8 cellular contexts compared by ENCODE assay signal in genomic region chr7:6271091-6271658, GRCh38. TPM values are rescaled to one million over a fixed set of nuclear protein-coding genes. Genes with fewer than 3 reads are reported as not detected.
DNase-seq lines count a peak whose midpoint lies in the region; ATAC-seq lines count a peak whose summit lies in the region.

No MANE protein-coding gene starts in this region.

- peak overlapping the region; percentile 15 to 47 for H3K27ac ChIP-seq in esophagus (ENCODE audit: low read depth in 2 of 2, low read length in 1 of 2)

- H3K4me1 ChIP-seq in esophagus (ENCODE audit: control insufficient read depth in 2 of 2, insufficient read depth in 2 of 2, low read length in 1 of 2) (peaks cover 0 to 8% of the 10 kb centered on the region in 2 donors), mononuclear cell (ENCODE audit: insufficient read depth, low read length) (peaks cover 21% of the 10 kb centered on the region)

- peak overlapping the region; percentile 83 to 94 for H3K4me3 Mint-ChIP-seq in stimulated activated naive CD8-positive, alpha-beta T cell treated with anti-CD3 and anti-CD28 coated beads, Interleukin-15, amount 100 ng/mL, for 72 hours

- H3K27me3 Mint-ChIP-seq in stimulated activated naive CD8-positive, alpha-beta T cell treated with anti-CD3 and anti-CD28 coated beads, Interleukin-15, amount 100 ng/mL, for 72 hours: peaks cover 40% of the 10 kb centered on the region

- peak; percentile 31 for DNase-seq in NCI-H82 (lab: John Stamatoyannopoulos, UW)
- no peak for DNase-seq in NCI-H82 treated with DMSO at 0.1 percent for 48 hours (lab: John Stamatoyannopoulos, UW; ENCODE audit: unreplicated experiment)
- peak; percentile 49 for DNase-seq in NCI-H2107 (lab: John Stamatoyannopoulos, UW)
- DNase-seq in activated CD8-positive, alpha-beta memory T cell treated with anti-CD3 and anti-CD28 coated beads, Interleukin-2, amount 50 U/mL, for 48 hours: peak; percentile 54
- peak; percentile 17 for DNase-seq in stimulated activated naive CD8-positive, alpha-beta T cell treated with anti-CD3 and anti-CD28 coated beads, Interleukin-15, amount 100 ng/mL, for 72 hours
- DNase-seq in effector CD8-positive, alpha-beta T cell (lab: John Stamatoyannopoulos, UW): no peak

- ATAC-seq in stimulated activated naive CD8-positive, alpha-beta T cell treated with anti-CD3 and anti-CD28 coated beads, Interleukin-15, amount 100 ng/mL, for 72 hours: peak; percentile 70

- H3K9me3 ChIP-seq in esophagus (ENCODE audit: control insufficient read depth in 2 of 2, insufficient read depth in 1 of 2, low read depth in 1 of 2, low read length in 1 of 2) (no peaks in the 10 kb centered on the region), mononuclear cell (ENCODE audit: low read depth, low read length) (no peaks in the 10 kb centered on the region)

- H3K27me3 ChIP-seq in esophagus (ENCODE audit: control insufficient read depth in 1 of 2, insufficient read depth in 2 of 2, low read length in 2 of 2) (no peaks in the 10 kb centered on the region), mononuclear cell (ENCODE audit: insufficient read depth, low read length) (peaks cover 17% of the 10 kb centered on the region)

- H3K9me3 Mint-ChIP-seq in stimulated activated naive CD8-positive, alpha-beta T cell treated with anti-CD3 and anti-CD28 coated beads, Interleukin-15, amount 100 ng/mL, for 72 hours: no peaks in the 10 kb centered on the region

- H3K4me3 ChIP-seq in esophagus (ENCODE audit: low read depth in 1 of 2, low read length in 2 of 2): peak overlapping the region; percentile 71 to 82
- H3K4me3 ChIP-seq in mononuclear cell (ENCODE audit: low read length): peak overlapping the region; percentile 54

- no peak overlapping the region for H3K27ac Mint-ChIP-seq in stimulated activated naive CD8-positive, alpha-beta T cell treated with anti-CD3 and anti-CD28 coated beads, Interleukin-15, amount 100 ng/mL, for 72 hours

- 1 to 3% methylated on average over 14 of the region's 14 CpGs for WGBS in esophagus, 2 donors

- peaks cover 31% of the 10 kb centered on the region for H3K4me1 Mint-ChIP-seq in stimulated activated naive CD8-positive, alpha-beta T cell treated with anti-CD3 and anti-CD28 coated beads, Interleukin-15, amount 100 ng/mL, for 72 hours

- no peaks in the 10 kb centered on the region for H3K36me3 ChIP-seq in esophagus (ENCODE audit: control insufficient read depth in 2 of 2, insufficient read depth in 2 of 2, low read length in 1 of 2)

RNA-seq across cellular contexts. Expression of gene CYTH3, which starts 1.2 kb away (rescaled TPM):
- polyA plus RNA-seq in esophagus: 1 to 10 TPM; 5.7 to 7.2 TPM
- total RNA-seq in mononuclear cell: 8.3 TPM

Comparison
In these comparisons a context has a peak if more than half of its experiments do, and no peak if none do; other contexts are left out.
1. DNase-seq: peak in NCI-H82 (single experiment), NCI-H2107 (single experiment), activated CD8-positive, alpha-beta memory T cell treated with anti-CD3 and anti-CD28 coated beads, Interleukin-2, amount 50 U/mL, for 48 hours (single experiment) and stimulated activated naive CD8-positive, alpha-beta T cell treated with anti-CD3 and anti-CD28 coated beads, Interleukin-15, amount 100 ng/mL, for 72 hours (2 of 2); none in NCI-H82 treated with DMSO at 0.1 percent for 48 hours (single experiment) and effector CD8-positive, alpha-beta T cell (single experiment).